ENCODE assay signal across 33 cellular contexts in the genomic region with DNA sequence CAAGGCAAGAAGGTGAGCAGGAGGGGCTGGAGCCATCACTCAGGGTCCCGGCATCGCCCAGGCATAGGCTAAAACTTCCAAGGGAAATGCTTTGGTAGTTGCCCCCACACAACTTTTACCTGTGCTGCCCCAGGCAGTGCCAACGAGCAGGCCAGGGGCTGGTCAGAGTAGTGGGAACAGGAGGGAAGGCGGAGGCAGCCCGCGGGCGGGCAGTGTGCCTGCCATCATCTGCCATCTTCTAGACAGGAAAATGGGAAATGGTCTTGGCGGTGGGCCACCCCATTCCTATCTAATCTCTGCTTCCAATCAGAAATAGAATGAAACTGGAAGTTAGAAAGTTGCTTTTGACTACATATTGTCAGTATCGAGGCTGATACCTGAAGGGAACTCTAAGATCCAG.
"Had no signal": no experiment of that assay in that cellular context is flagged by ENCODE, and none has a peak within 500 bp of the region (broad histone marks: within the 10 kb centered on the region; RNA-seq: fewer than 3 reads in every experiment).

No MANE protein-coding gene starts in this region.

- DNase-seq: Karpas-422, Kasumi-1, MG63, MM.1S, MV-4-11, NCI-H1048, NCI-H1092, NCI-H1092 treated with DMSO at 0.1 percent for 48 hours, NCI-H1105, NCI-H1105 treated with DMSO at 0.1 percent for 48 hours, NCI-H1417, NCI-H1417 treated with DMSO at 0.1 percent for 48 hours, NCI-H1436, NCI-H1436 treated with DMSO at 0.1 percent for 48 hours, NCI-H146, NCI-H1694, NCI-H1694 treated with DMSO at 0.1 percent for 48 hours, NCI-H187, NCI-H187 treated with DMSO at 0.1 percent for 48 hours, NCI-H1930, NCI-H2029, NCI-H2029 treated with DMSO at 0.1 percent for 48 hours, NCI-H2081, NCI-H2081 treated with DMSO at 0.1 percent for 48 hours, NCI-H2107, NCI-H2171, NCI-H2171 treated with DMSO at 0.1 percent for 48 hours, NCI-H2227 treated with DMSO at 0.1 percent for 48 hours, NCI-H226, NCI-H345, NCI-H446, NCI-H446 treated with DMSO at 0.1 percent for 48 hours, NCI-H510A had no signal

- H3K9me3 ChIP-seq: MG63 had no signal
